Comparison of ENCODE assay signal across 1 cellular context in genomic region chr21:41712730-41713129, GRCh38.
TF ChIP-seq lines count a peak whose summit lies in the region.

No MANE protein-coding gene starts in this region.

TF ChIP-seq in HepG2, 621 proteins besides CTCF, POLR2A, EP300 and RAD21 (continued from another document):
- no peak for TF ChIP-seq TOPORS (CRISPR knock-in tag; IDR thresholded peaks at IDR 0.05)
- TF ChIP-seq RBM22 (optimal IDR thresholded peaks at IDR 0.05; ENCODE audit: low read length), result no peak
- no peak for TF ChIP-seq HOXA9 (CRISPR knock-in tag; IDR thresholded peaks at IDR 0.05; ENCODE audit: borderline replicate concordance)
TF ChIP-seq in HepG2: peak in this region for 64.
